21 cellular contexts compared by ENCODE assay signal in genomic region chr18:35489913-35490490, GRCh38. TPM values are rescaled to one million over a fixed set of nuclear protein-coding genes. Genes with fewer than 3 reads are reported as not detected.
DNase-seq lines count a peak whose midpoint lies in the region; ATAC-seq, FAIRE-seq and TF ChIP-seq lines count a peak whose summit lies in the region.
"Had no signal": no experiment of that assay in that cellular context is flagged by ENCODE, and none has a peak within 500 bp of the region (broad histone marks: within the 10 kb centered on the region; RNA-seq: fewer than 3 reads in every experiment).

No MANE protein-coding gene starts in this region.

- no TSS peak for BruUV-seq in Panc1 (replicated peaks; lab: Mats Ljungman, UMichigan)

- peaks cover 24% of the 10 kb centered on the region for H3K36me3 Mint-ChIP-seq in nephron progenitor cell (ENCODE audit: low read depth)
- H3K36me3 Mint-ChIP-seq in activated CD8-positive, alpha-beta T cell treated with anti-CD3 and anti-CD28 coated beads for 36 hours (ENCODE audit: low read depth): peaks cover 28% of the 10 kb centered on the region
- H3K36me3 Mint-ChIP-seq: natural killer cell had no signal

- H3K4me3 Mint-ChIP-seq in nephron progenitor cell: no peak overlapping the region
- H3K4me3 Mint-ChIP-seq in activated CD8-positive, alpha-beta T cell treated with anti-CD3 and anti-CD28 coated beads for 36 hours: no peak overlapping the region
- H3K4me3 Mint-ChIP-seq: activated naive CD4-positive, alpha-beta T cell treated with anti-CD3 and anti-CD28 coated beads, Interleukin-2, amount 10 ng/mL, durations not matched to agents 7 days and 5 days; CD8-positive, alpha-beta T cell; natural killer cell had no signal

- CTCF ChIA-PET in Panc1 (lab: Charles Lee): no interaction called here
- CTCF ChIA-PET in activated CD8-positive, alpha-beta T cell treated with anti-CD3 and anti-CD28 coated beads for 36 hours (lab: Charles Lee): no interaction called here

- TF ChIP-seq EP300 in esophagus muscularis mucosa (IDR thresholded peaks at IDR 0.05): no peak

- H3K4me1 ChIP-seq in BE2C (peaks cover 15% of the 10 kb centered on the region), Panc1 (ENCODE audit: control insufficient read depth, insufficient read depth, low read length) (peaks cover 36% of the 10 kb centered on the region), esophagus muscularis mucosa (peaks cover 16 to 37% (median 26%) of the 10 kb centered on the region in 4 donors)
- H3K4me1 ChIP-seq: ascending aorta, thyroid gland had no signal

- no peaks in the 10 kb centered on the region for H3K27me3 Mint-ChIP-seq in nephron progenitor cell (ENCODE audit: low read depth, poor library complexity)
- H3K27me3 Mint-ChIP-seq in activated CD8-positive, alpha-beta T cell treated with anti-CD3 and anti-CD28 coated beads for 36 hours: no peaks in the 10 kb centered on the region
- H3K27me3 Mint-ChIP-seq: activated naive CD4-positive, alpha-beta T cell treated with anti-CD3 and anti-CD28 coated beads, Interleukin-2, amount 10 ng/mL, durations not matched to agents 7 days and 5 days had no signal

- no peak for FAIRE-seq in H54 (lab: Jason Lieb, UNC)
- FAIRE-seq: GM18507 had no signal

- DNase-seq in BE2C (peak; percentile 26), Panc1 (ENCODE audit: low read depth, low spot score) (no peak), esophagus muscularis mucosa (ENCODE audit: extremely low spot score) (peak; percentile 75), nephron progenitor cell (no peak), H54 (ENCODE audit: insufficient read length, low spot score) (no peak), OCI-M2 (lab: John Stamatoyannopoulos, UW; ENCODE audit: unreplicated experiment) (no peak)
- no peak for DNase-seq in activated CD8-positive, alpha-beta T cell treated with anti-CD3 and anti-CD28 coated beads for 36 hours
- DNase-seq in activated CD4-positive, alpha-beta T cell treated with anti-CD3 and anti-CD28 coated beads for 1 hour: no peak
- DNase-seq: activated CD4-positive, alpha-beta T cell treated with anti-CD3 and anti-CD28 coated beads, Interleukin-2, amount 50 U/mL, for 4 hours; activated naive CD4-positive, alpha-beta T cell treated with anti-CD3 and anti-CD28 coated beads, Interleukin-2, amount 10 ng/mL, durations not matched to agents 7 days and 5 days; activated T-cell treated with anti-CD3 and anti-CD28 coated beads, Interleukin-2, amount 50 U/mL, for 1 hour; CD8-positive, alpha-beta T cell; DMS79 treated with DMSO at 0.1 percent for 48 hours; gastrocnemius medialis; IMR-90; natural killer cell; NCI-H1930; NCI-H345; thyroid gland had no signal

- H3K27ac Mint-ChIP-seq in nephron progenitor cell: peak overlapping the region; percentile 37
- H3K27ac Mint-ChIP-seq in activated CD8-positive, alpha-beta T cell treated with anti-CD3 and anti-CD28 coated beads for 36 hours: no peak overlapping the region
- H3K27ac Mint-ChIP-seq: activated naive CD4-positive, alpha-beta T cell treated with anti-CD3 and anti-CD28 coated beads, Interleukin-2, amount 10 ng/mL, durations not matched to agents 7 days and 5 days; CD8-positive, alpha-beta T cell; natural killer cell had no signal

- ATAC-seq in Panc1: no peak
- ATAC-seq in activated CD8-positive, alpha-beta T cell treated with anti-CD3 and anti-CD28 coated beads for 36 hours: no peak
- ATAC-seq: CD8-positive, alpha-beta T cell; gastrocnemius medialis; natural killer cell had no signal

- no peak for TF ChIP-seq POLR2A in esophagus muscularis mucosa (IDR thresholded peaks at IDR 0.05; ENCODE audit: low read depth)
- no peak for TF ChIP-seq POLR2A in H54 (IDR thresholded peaks at IDR 0.05; ENCODE audit: low read depth, low read length)

- 85% methylated on average over 7 of the region's 7 CpGs for WGBS in esophagus muscularis mucosa

- H3K4me3 ChIP-seq in BE2C (ENCODE audit: low read depth, low read length) (0 out of 2 replicates have a peak overlapping the region, but pooled peaks have one; percentile 2), Panc1 (ENCODE audit: low read depth in 2 of 2, low read length in 2 of 2) (no peak overlapping the region), esophagus muscularis mucosa (no peak overlapping the region)
- H3K4me3 ChIP-seq: ascending aorta, gastrocnemius medialis, thyroid gland had no signal

- H3K27me3 ChIP-seq in BE2C: no peaks in the 10 kb centered on the region
- H3K27me3 ChIP-seq in Panc1 (ENCODE audit: control insufficient read depth, insufficient read depth, low read length): no peaks in the 10 kb centered on the region
- H3K27me3 ChIP-seq in esophagus muscularis mucosa: no peaks in the 10 kb centered on the region
- H3K27me3 ChIP-seq: ascending aorta, gastrocnemius medialis, thyroid gland had no signal

- H3K9me3 ChIP-seq in BE2C (no peaks in the 10 kb centered on the region), Panc1 (ENCODE audit: control insufficient read depth, insufficient read depth, low read depth, low read length) (no peaks in the 10 kb centered on the region), esophagus muscularis mucosa (no peaks in the 10 kb centered on the region)
- H3K9me3 ChIP-seq: ascending aorta, gastrocnemius medialis, thyroid gland had no signal

- H3K27ac ChIP-seq in Panc1 (ENCODE audit: low read length) (peak overlapping the region; percentile 84), esophagus muscularis mucosa (replicated peaks in 1 of 4) (peak overlapping the region in 1 of 4 donors; percentile 20)
- H3K27ac ChIP-seq: ascending aorta, thyroid gland had no signal

- H3K9me3 Mint-ChIP-seq in nephron progenitor cell: no peaks in the 10 kb centered on the region
- H3K9me3 Mint-ChIP-seq in activated CD8-positive, alpha-beta T cell treated with anti-CD3 and anti-CD28 coated beads for 36 hours: peaks cover 1% of the 10 kb centered on the region
- H3K9me3 Mint-ChIP-seq: activated naive CD4-positive, alpha-beta T cell treated with anti-CD3 and anti-CD28 coated beads, Interleukin-2, amount 10 ng/mL, durations not matched to agents 7 days and 5 days; CD8-positive, alpha-beta T cell; natural killer cell had no signal

- no peak for TF ChIP-seq CTCF in BE2C (IDR thresholded peaks at IDR 0.05; ENCODE audit: low read depth, low read length)
- no peak for TF ChIP-seq CTCF in Panc1 (IDR thresholded peaks at IDR 0.05)
- no peak for TF ChIP-seq CTCF in esophagus muscularis mucosa (IDR thresholded peaks at IDR 0.05)
- TF ChIP-seq CTCF in nephron progenitor cell (IDR thresholded peaks at IDR 0.05): no peak
- no peak for TF ChIP-seq CTCF in activated CD8-positive, alpha-beta T cell treated with anti-CD3 and anti-CD28 coated beads for 36 hours (IDR thresholded peaks at IDR 0.05)

- POLR2A ChIA-PET in Panc1 (lab: Charles Lee): no interaction called here
- POLR2A ChIA-PET in activated CD8-positive, alpha-beta T cell treated with anti-CD3 and anti-CD28 coated beads for 36 hours (lab: Charles Lee): interaction anchor here (1.0 kb wide), 1 partner anchor 120 kb away, joined by 4 read pairs; no protein-coding TSS in a partner anchor

- H3K4me1 Mint-ChIP-seq in nephron progenitor cell: peaks cover 49% of the 10 kb centered on the region
- H3K4me1 Mint-ChIP-seq in activated CD8-positive, alpha-beta T cell treated with anti-CD3 and anti-CD28 coated beads for 36 hours (ENCODE audit: low read depth): peaks cover 43% of the 10 kb centered on the region
- H3K4me1 Mint-ChIP-seq: natural killer cell had no signal

- intact Hi-C loops in Panc1 (cut with micrococcal nuclease; ENCODE audit: unreplicated experiment) (loop anchor here (10.0 kb wide), 1 partner anchor 85 kb away; no protein-coding TSS in a partner anchor), esophagus muscularis mucosa (cut with DNase I) (no loop called here)
- intact Hi-C loops in activated CD8-positive, alpha-beta T cell treated with anti-CD3 and anti-CD28 coated beads for 36 hours (cut with micrococcal nuclease): no loop called here

- in situ Hi-C loops in Panc1 (cut with HindIII; ENCODE audit: low pct_unique_long_range_greater_than_20kb, low sequenced_read_pairs): no loop called here

- H3K36me3 ChIP-seq in BE2C: no peaks in the 10 kb centered on the region
- H3K36me3 ChIP-seq in Panc1 (ENCODE audit: control insufficient read depth, insufficient read depth, low read length): no peaks in the 10 kb centered on the region
- H3K36me3 ChIP-seq in esophagus muscularis mucosa: no peaks in the 10 kb centered on the region
- H3K36me3 ChIP-seq: ascending aorta, gastrocnemius medialis, thyroid gland had no signal

RNA-seq across cellular contexts. Expression of gene INO80C, which starts 7.8 kb away (rescaled TPM):
- polyA plus RNA-seq in BE2C (2012; ENCODE audit: insufficient read depth, insufficient read length, low read depth): 80.3 TPM
- total RNA-seq in Panc1 (2021; ENCODE audit: unreplicated experiment) (25.8 TPM), esophagus muscularis mucosa (10 to 100 TPM in 2 of 4 donors, 1 to 10 TPM in 2; 4.0 to 19.5 (median 8.8) TPM)
- 24.1 TPM for polyA plus RNA-seq in Panc1 (2012; ENCODE audit: insufficient read length)
- 10 to 100 TPM; 23.3 to 25.9 TPM for total RNA-seq in activated CD8-positive, alpha-beta T cell treated with anti-CD3 and anti-CD28 coated beads for 36 hours

Comparison
In these comparisons a context has a peak if more than half of its experiments do, and no peak if none do; other contexts are left out.
1. DNase-seq: peak in BE2C (single experiment) and esophagus muscularis mucosa (single experiment); none in Panc1 (single experiment), nephron progenitor cell (single experiment), activated CD8-positive, alpha-beta T cell treated with anti-CD3 and anti-CD28 coated beads for 36 hours (single experiment), H54 (single experiment), OCI-M2 (single experiment) and activated CD4-positive, alpha-beta T cell treated with anti-CD3 and anti-CD28 coated beads for 1 hour (single experiment).